ENCODE assay signal across 35 cellular contexts in genomic region chr9:18741331-18741730, GRCh38.
DNase-seq lines count a peak whose midpoint lies in the region; TF ChIP-seq lines count a peak whose summit lies in the region.
"Had no signal": no experiment of that assay in that cellular context is flagged by ENCODE, and none has a peak within 500 bp of the region (broad histone marks: within the 10 kb centered on the region; RNA-seq: fewer than 3 reads in every experiment).

No MANE protein-coding gene starts in this region.

- H3K79me1 ChIP-seq in mesendoderm (ENCODE audit: low read length), result no peaks in the 10 kb centered on the region

- no peaks in the 10 kb centered on the region for H3K9me3 Mint-ChIP-seq in endodermal cell
- H3K9me3 Mint-ChIP-seq in nephron, result no peaks in the 10 kb centered on the region
- H3K9me3 Mint-ChIP-seq in osteocyte (ENCODE audit: unreplicated experiment), result no peaks in the 10 kb centered on the region
- no peaks in the 10 kb centered on the region for H3K9me3 Mint-ChIP-seq in activated CD4-positive, alpha-beta T cell treated with anti-CD3 and anti-CD28 coated beads, Interleukin-2, amount 10 ng/mL, durations not matched to agents 24 days and 14 days
- H3K9me3 Mint-ChIP-seq: CD4-positive, alpha-beta memory T cell; CD4-positive, alpha-beta T cell; CD8-positive, alpha-beta memory T cell; CD8-positive, alpha-beta T cell had no signal

- H3K9me3 ChIP-seq in HAP-1 (no peaks in the 10 kb centered on the region), endodermal cell (ENCODE audit: control insufficient read depth, low read length) (no peaks in the 10 kb centered on the region)
- H3K9me3 ChIP-seq: A549; BE2C; BLaER1; BLaER1 treated with 17β-estradiol and CSF1 and Interleukin-3, amounts not matched to agents 10 nM and 100 nM; Caco-2 had no signal

- no peak overlapping the region for H3K23ac ChIP-seq in mesendoderm (ENCODE audit: low read length)

- H3K27ac Mint-ChIP-seq in endodermal cell (no peak overlapping the region), nephron (peak overlapping the region; percentile 40 to 93 (median 55)), osteocyte (ENCODE audit: unreplicated experiment) (no peak overlapping the region)
- no peak overlapping the region for H3K27ac Mint-ChIP-seq in activated CD4-positive, alpha-beta T cell treated with anti-CD3 and anti-CD28 coated beads, Interleukin-2, amount 10 ng/mL, durations not matched to agents 24 days and 14 days
- H3K27ac Mint-ChIP-seq: B cell; CD14-positive monocyte; CD4-positive, alpha-beta memory T cell; CD4-positive, alpha-beta T cell; CD4-positive, CD25-positive, alpha-beta regulatory T cell; CD8-positive, alpha-beta memory T cell; CD8-positive, alpha-beta T cell had no signal

- H3K4me2 ChIP-seq in mesendoderm (ENCODE audit: low read length), result no peak overlapping the region
- H3K4me2 ChIP-seq: A549; BLaER1; BLaER1 treated with 17β-estradiol and CSF1 and Interleukin-3, amounts not matched to agents 10 nM and 100 nM had no signal

- H3K56ac ChIP-seq in mesendoderm (ENCODE audit: low read length), result no peak overlapping the region

- in situ Hi-C loops in HAP-1 (cut with MboI; ENCODE audit: low sequenced_read_pairs), result no loop called here

- H2BK5ac ChIP-seq in mesendoderm (ENCODE audit: low read length), result no peak overlapping the region

- H3K4ac ChIP-seq in mesendoderm (ENCODE audit: low read depth, low read length), result no peak overlapping the region

- 75 to 85% methylated on average over 1 of the region's 1 CpG for WGBS in endodermal cell (ENCODE audit: insufficient coverage in 1 of 2, insufficient read length in 1 of 2), 2 experiments
- WGBS in mesendoderm (ENCODE audit: extremely low coverage, insufficient coverage, low lambda C conversion rate), result no CpG with 5 or more reads among the region's 1 CpG

- no peaks in the 10 kb centered on the region for H3K36me3 ChIP-seq in HAP-1 (replicated peaks)
- no peaks in the 10 kb centered on the region for H3K36me3 ChIP-seq in endodermal cell (ENCODE audit: control insufficient read depth, insufficient read depth, low read length)
- no peaks in the 10 kb centered on the region for H3K36me3 ChIP-seq in mesendoderm (ENCODE audit: control insufficient read depth, insufficient read depth, low read length)
- H3K36me3 ChIP-seq: BE2C; BLaER1; BLaER1 treated with 17β-estradiol and CSF1 and Interleukin-3, amounts not matched to agents 10 nM and 100 nM had no signal

- no peak overlapping the region for H4K5ac ChIP-seq in mesendoderm (ENCODE audit: low read length)

- H3K36me3 Mint-ChIP-seq in endodermal cell (ENCODE audit: low read depth), result no peaks in the 10 kb centered on the region
- peaks cover 8% of the 10 kb centered on the region for H3K36me3 Mint-ChIP-seq in nephron (ENCODE audit: low read depth)
- no peaks in the 10 kb centered on the region for H3K36me3 Mint-ChIP-seq in osteocyte (ENCODE audit: unreplicated experiment)
- H3K36me3 Mint-ChIP-seq in activated CD4-positive, alpha-beta T cell treated with anti-CD3 and anti-CD28 coated beads, Interleukin-2, amount 10 ng/mL, durations not matched to agents 24 days and 14 days (ENCODE audit: low read depth), result no peaks in the 10 kb centered on the region
- H3K36me3 Mint-ChIP-seq: CD14-positive monocyte; CD4-positive, alpha-beta memory T cell; CD4-positive, CD25-positive, alpha-beta regulatory T cell; CD8-positive, alpha-beta memory T cell; CD8-positive, alpha-beta T cell had no signal

- H3K27me3 ChIP-seq in HAP-1 (ENCODE audit: low read depth), result no peaks in the 10 kb centered on the region
- no peaks in the 10 kb centered on the region for H3K27me3 ChIP-seq in endodermal cell (ENCODE audit: control insufficient read depth, insufficient read depth, low read length, poor library complexity, severe bottlenecking)
- no peaks in the 10 kb centered on the region for H3K27me3 ChIP-seq in mesendoderm (ENCODE audit: insufficient read depth, low read length, poor library complexity)
- H3K27me3 ChIP-seq: BE2C; BLaER1; BLaER1 treated with 17β-estradiol and CSF1 and Interleukin-3, amounts not matched to agents 10 nM and 100 nM had no signal

- no peak overlapping the region for H2AK5ac ChIP-seq in mesendoderm (ENCODE audit: low read length)

- H2BK120ac ChIP-seq in mesendoderm (ENCODE audit: low read depth, low read length), result no peak overlapping the region

- H4K8ac ChIP-seq in mesendoderm (ENCODE audit: low read depth, low read length), result no peak overlapping the region

- H3K9ac ChIP-seq in endodermal cell (ENCODE audit: extremely low read depth, low read length, poor library complexity, severe bottlenecking) (no peak overlapping the region), mesendoderm (ENCODE audit: low read length) (no peak overlapping the region)
- H3K9ac ChIP-seq: BLaER1; BLaER1 treated with 17β-estradiol and CSF1 and Interleukin-3, amounts not matched to agents 10 nM and 100 nM had no signal

- DNase-seq in HAP-1 (ENCODE audit: low spot score in 2 of 2) (peak; percentile 45 to 92), endodermal cell (no peak), mesendoderm (no peak), osteocyte (ENCODE audit: extremely low spot score, unreplicated experiment) (no peak), RPMI8226 (no peak)
- no peak for DNase-seq in activated CD4-positive, alpha-beta T cell treated with anti-CD3 and anti-CD28 coated beads, Interleukin-2, amount 10 ng/mL, durations not matched to agents 24 days and 14 days
- no peak for DNase-seq in activated T-cell treated with anti-CD3 and anti-CD28 coated beads, Interleukin-2, amount 50 U/mL, for 1 hour
- DNase-seq: 8988T; ACHN; AML-193; BE2C; C1 segment of cervical spinal cord; Caco-2; Calu3; CD4-positive, alpha-beta memory T cell; CD4-positive, alpha-beta T cell; CD4-positive, CD25-positive, alpha-beta regulatory T cell; CD8-positive, alpha-beta memory T cell; CD8-positive, alpha-beta T cell; COR-L47; DMS 273 treated with DMSO at 0.1 percent for 48 hours; DMS153; DMS53; DMS79; DMS79 treated with DMSO at 0.1 percent for 48 hours; DND-41; EL had no signal

- H3K4me1 ChIP-seq in HAP-1, result peaks cover 21% of the 10 kb centered on the region
- H3K4me1 ChIP-seq in endodermal cell (ENCODE audit: control insufficient read depth, insufficient read depth, low read length), result peaks cover 8% of the 10 kb centered on the region
- peaks cover 2% of the 10 kb centered on the region for H3K4me1 ChIP-seq in mesendoderm (ENCODE audit: control insufficient read depth, low read depth, low read length)
- H3K4me1 ChIP-seq: A549; BE2C; BLaER1; BLaER1 treated with 17β-estradiol and CSF1 and Interleukin-3, amounts not matched to agents 10 nM and 100 nM; Caco-2 had no signal

- no peak overlapping the region for H3K18ac ChIP-seq in mesendoderm (ENCODE audit: low read length)

- H3K27me3 Mint-ChIP-seq in endodermal cell (ENCODE audit: insufficient read depth) (no peaks in the 10 kb centered on the region), nephron (ENCODE audit: low read depth) (no peaks in the 10 kb centered on the region), osteocyte (ENCODE audit: unreplicated experiment) (no peaks in the 10 kb centered on the region)
- peaks cover 7% of the 10 kb centered on the region for H3K27me3 Mint-ChIP-seq in activated CD4-positive, alpha-beta T cell treated with anti-CD3 and anti-CD28 coated beads, Interleukin-2, amount 10 ng/mL, durations not matched to agents 24 days and 14 days
- H3K27me3 Mint-ChIP-seq: CD4-positive, alpha-beta T cell; CD4-positive, CD25-positive, alpha-beta regulatory T cell had no signal

- H3K4me1 Mint-ChIP-seq in endodermal cell (peaks cover 21% of the 10 kb centered on the region), nephron (peaks cover 56% of the 10 kb centered on the region), osteocyte (ENCODE audit: unreplicated experiment) (no peaks in the 10 kb centered on the region)
- no peaks in the 10 kb centered on the region for H3K4me1 Mint-ChIP-seq in activated CD4-positive, alpha-beta T cell treated with anti-CD3 and anti-CD28 coated beads, Interleukin-2, amount 10 ng/mL, durations not matched to agents 24 days and 14 days
- H3K4me1 Mint-ChIP-seq: B cell; CD14-positive monocyte; CD4-positive, alpha-beta memory T cell; CD4-positive, CD25-positive, alpha-beta regulatory T cell; CD8-positive, alpha-beta memory T cell had no signal

- no peak overlapping the region for H2BK15ac ChIP-seq in mesendoderm (replicated peaks; ENCODE audit: low read depth)

- H3K79me2 ChIP-seq in mesendoderm (ENCODE audit: control insufficient read depth, insufficient read depth, low read length), result no peaks in the 10 kb centered on the region

- H3K4me3 ChIP-seq in HAP-1 (no peak overlapping the region), endodermal cell (ENCODE audit: low read length) (peak overlapping the region; percentile 45), mesendoderm (ENCODE audit: low read length) (no peak overlapping the region)
- H3K4me3 ChIP-seq: A549; BLaER1; BLaER1 treated with 17β-estradiol and CSF1 and Interleukin-3, amounts not matched to agents 10 nM and 100 nM had no signal

- no peak for TF ChIP-seq CTCF in endodermal cell (conservative IDR thresholded peaks at IDR 0.05)
- TF ChIP-seq CTCF in nephron (IDR thresholded peaks at IDR 0.05; ENCODE audit: unreplicated experiment in 3 of 3), result no peak
- TF ChIP-seq CTCF in osteocyte (IDR thresholded peaks at IDR 0.05), result no peak

- no peak overlapping the region for H3K27ac ChIP-seq in endodermal cell (ENCODE audit: low read depth, low read length)
- H3K27ac ChIP-seq in mesendoderm (ENCODE audit: low read depth, low read length), result peak overlapping the region; percentile 33
- H3K27ac ChIP-seq: 22Rv1; A549; BLaER1; BLaER1 treated with 17β-estradiol and CSF1 and Interleukin-3, amounts not matched to agents 10 nM and 100 nM; C4-2B had no signal

- H3K4me3 Mint-ChIP-seq in endodermal cell (no peak overlapping the region), nephron (no peak overlapping the region), osteocyte (ENCODE audit: unreplicated experiment) (no peak overlapping the region)
- H3K4me3 Mint-ChIP-seq in activated CD4-positive, alpha-beta T cell treated with anti-CD3 and anti-CD28 coated beads, Interleukin-2, amount 10 ng/mL, durations not matched to agents 24 days and 14 days, result no peak overlapping the region
- H3K4me3 Mint-ChIP-seq: B cell; CD14-positive monocyte; CD4-positive, alpha-beta memory T cell; CD4-positive, alpha-beta T cell; CD4-positive, CD25-positive, alpha-beta regulatory T cell; CD8-positive, alpha-beta memory T cell; CD8-positive, alpha-beta T cell had no signal

- intact Hi-C loops in activated CD4-positive, alpha-beta T cell treated with anti-CD3 and anti-CD28 coated beads, Interleukin-2, amount 10 ng/mL, durations not matched to agents 24 days and 14 days (cut with micrococcal nuclease), result no loop called here

Comparison
In these comparisons a context has a peak if more than half of its experiments do, and no peak if none do; other contexts are left out.
1. DNase-seq: peak in HAP-1 (2 of 2); none in endodermal cell (single experiment), mesendoderm (single experiment), osteocyte (single experiment), activated CD4-positive, alpha-beta T cell treated with anti-CD3 and anti-CD28 coated beads, Interleukin-2, amount 10 ng/mL, durations not matched to agents 24 days and 14 days (single experiment), RPMI8226 (single experiment) and activated T-cell treated with anti-CD3 and anti-CD28 coated beads, Interleukin-2, amount 50 U/mL, for 1 hour (single experiment).
2. H3K27ac Mint-ChIP-seq: peak in nephron (3 of 3); none in endodermal cell (single experiment), osteocyte (single experiment) and activated CD4-positive, alpha-beta T cell treated with anti-CD3 and anti-CD28 coated beads, Interleukin-2, amount 10 ng/mL, durations not matched to agents 24 days and 14 days (single experiment).